ENCODE assay signal across 11 cellular contexts in genomic region chr9:136354592-136355085, GRCh38. TPM values are rescaled to one million over a fixed set of nuclear protein-coding genes. Genes with fewer than 3 reads are reported as not detected.
DNase-seq lines count a peak whose midpoint lies in the region; ATAC-seq and TF ChIP-seq lines count a peak whose summit lies in the region.
"Had no signal": no experiment of that assay in that cellular context is flagged by ENCODE, and none has a peak within 500 bp of the region (broad histone marks: within the 10 kb centered on the region; RNA-seq: fewer than 3 reads in every experiment).

No MANE protein-coding gene starts in this region.

- H3K27ac ChIP-seq in Panc1 (ENCODE audit: low read length) = peak overlapping the region; percentile 51; the same call in 1 of the 2 replicates
- peak overlapping the region; percentile 32 for H3K27ac ChIP-seq in fibroblast of lung (ENCODE audit: insufficient read depth, low read length)
- H3K27ac ChIP-seq in neuronal stem cell (replicated peaks; ENCODE audit: low read length) = no peak overlapping the region
- H3K27ac ChIP-seq in effector memory CD4-positive, alpha-beta T cell (ENCODE audit: insufficient read depth, low read length, poor library complexity, severe bottlenecking) = no peak overlapping the region
- no peak overlapping the region for H3K27ac ChIP-seq in A673 (ENCODE audit: low read depth, low read length, poor library complexity, severe bottlenecking)
- H3K27ac ChIP-seq: C4-2B had no signal

- no peak overlapping the region for H3K4me3 Mint-ChIP-seq in activated CD8-positive, alpha-beta T cell treated with anti-CD3 and anti-CD28 coated beads, Interleukin-2, amount 10 ng/mL, durations not matched to agents 7 days and 5 days
- H3K4me3 Mint-ChIP-seq: activated CD8-positive, alpha-beta T cell treated with anti-CD3 and anti-CD28 coated beads for 36 hours had no signal

- no peak overlapping the region for H3K27ac Mint-ChIP-seq in activated CD8-positive, alpha-beta T cell treated with anti-CD3 and anti-CD28 coated beads, Interleukin-2, amount 10 ng/mL, durations not matched to agents 7 days and 5 days
- H3K27ac Mint-ChIP-seq: activated CD8-positive, alpha-beta T cell treated with anti-CD3 and anti-CD28 coated beads for 36 hours had no signal

- H3K79me2 ChIP-seq in fibroblast of lung (ENCODE audit: control insufficient read depth, insufficient read depth, low read length) = no peaks in the 10 kb centered on the region

- H3K23ac ChIP-seq in neuronal stem cell (ENCODE audit: low read depth, low read length, poor library complexity) = peak overlapping the region; percentile 55

- H3K36me3 ChIP-seq in Panc1 (ENCODE audit: control insufficient read depth, insufficient read depth, low read length) (no peaks in the 10 kb centered on the region), fibroblast of lung (ENCODE audit: control insufficient read depth, insufficient read depth, low read length) (peaks cover 36% of the 10 kb centered on the region), neuronal stem cell (replicated peaks in 1 of 2; ENCODE audit: control insufficient read depth in 2 of 2, insufficient read depth in 2 of 2, low read length in 2 of 2) (peaks cover 7 to 29% of the 10 kb centered on the region in 2 donors), A673 (ENCODE audit: insufficient read depth, low read length, poor library complexity, severe bottlenecking) (no peaks in the 10 kb centered on the region)
- peaks cover under 1% of the 10 kb centered on the region for H3K36me3 ChIP-seq in effector memory CD4-positive, alpha-beta T cell (ENCODE audit: control insufficient read depth, insufficient read depth, low read length)

- no peak overlapping the region for H2BK120ac ChIP-seq in neuronal stem cell (ENCODE audit: low read depth, low read length)

- BruUV-seq in Panc1 (replicated peaks; lab: Mats Ljungman, UMichigan) (no TSS peak), A673 (replicated peaks; lab: Mats Ljungman, UMichigan) (no TSS peak)

- H3K9me3 Mint-ChIP-seq in activated CD8-positive, alpha-beta T cell treated with anti-CD3 and anti-CD28 coated beads, Interleukin-2, amount 10 ng/mL, durations not matched to agents 7 days and 5 days (ENCODE audit: insufficient read depth) = no peaks in the 10 kb centered on the region
- H3K9me3 Mint-ChIP-seq: activated CD8-positive, alpha-beta T cell treated with anti-CD3 and anti-CD28 coated beads for 36 hours had no signal

- DNase-seq in Daoy (ENCODE audit: low read depth) (peak; percentile 59), Panc1 (ENCODE audit: low read depth, low spot score) (no peak), fibroblast of lung (ENCODE audit: low read depth in 2 of 2) (peak; percentile 37 to 62), neuronal stem cell (ENCODE audit: low spot score) (no peak), A673 (ENCODE audit: low spot score) (no peak)
- no peak for DNase-seq in effector memory CD4-positive, alpha-beta T cell
- DNase-seq in activated CD8-positive, alpha-beta T cell treated with anti-CD3 and anti-CD28 coated beads, Interleukin-2, amount 10 ng/mL, durations not matched to agents 7 days and 5 days = no peak
- no peak for DNase-seq in activated naive CD4-positive, alpha-beta T cell treated with Interleukin-2 at 50 U/mL for 16 hours
- DNase-seq: activated CD8-positive, alpha-beta T cell treated with anti-CD3 and anti-CD28 coated beads for 36 hours; NCI-H446 had no signal

- WGBS in neuronal stem cell (ENCODE audit: extremely low coverage in 2 of 2, insufficient read length in 2 of 2, insufficient replicate concordance in 1 of 2), 2 donors = no CpG with 5 or more reads among the region's 17 CpGs

- H3K4ac ChIP-seq in neuronal stem cell (ENCODE audit: low read length) = no peak overlapping the region

- POLR2A ChIA-PET in Panc1 (lab: Charles Lee) (no interaction called here), A673 (lab: Charles Lee; ENCODE audit: low non-redundant PET) (no interaction called here)
- POLR2A ChIA-PET in activated CD8-positive, alpha-beta T cell treated with anti-CD3 and anti-CD28 coated beads, Interleukin-2, amount 10 ng/mL, durations not matched to agents 7 days and 5 days (lab: Charles Lee) = interaction anchor here (1.6 kb wide), 1 partner anchor 9 kb away, joined by 4 read pairs; the partner anchor contains the start of gene DNLZ

- H2AK5ac ChIP-seq in neuronal stem cell (ENCODE audit: low read depth, low read length) = no peak overlapping the region

- H2BK15ac ChIP-seq in neuronal stem cell (ENCODE audit: low read length) = no peak overlapping the region

- H3K4me1 ChIP-seq in Panc1 (ENCODE audit: control insufficient read depth, insufficient read depth, low read length) (peaks cover 19% of the 10 kb centered on the region), fibroblast of lung (ENCODE audit: control insufficient read depth, extremely low read depth, insufficient read depth, low read length) (peaks cover 4% of the 10 kb centered on the region), neuronal stem cell (ENCODE audit: control insufficient read depth in 2 of 2, insufficient read depth in 1 of 2, low read depth in 1 of 2, low read length in 2 of 2) (no peaks in the 10 kb centered on the region), A673 (ENCODE audit: insufficient read depth, low read length, poor library complexity, severe bottlenecking) (no peaks in the 10 kb centered on the region)
- H3K4me1 ChIP-seq in effector memory CD4-positive, alpha-beta T cell (ENCODE audit: control insufficient read depth, insufficient read depth, low read length, poor library complexity, severe bottlenecking) = no peaks in the 10 kb centered on the region

- peak overlapping the region; percentile 21 for H3K14ac ChIP-seq in neuronal stem cell (ENCODE audit: low read length)

- H3K36me3 Mint-ChIP-seq in activated CD8-positive, alpha-beta T cell treated with anti-CD3 and anti-CD28 coated beads, Interleukin-2, amount 10 ng/mL, durations not matched to agents 7 days and 5 days (ENCODE audit: low read depth) = no peaks in the 10 kb centered on the region

- H2BK5ac ChIP-seq in neuronal stem cell (ENCODE audit: low read length) = no peak overlapping the region

- intact Hi-C loops in Panc1 (cut with micrococcal nuclease; ENCODE audit: unreplicated experiment) = no loop called here
- intact Hi-C loops in A673 (cut with micrococcal nuclease; ENCODE audit: unreplicated experiment) = no loop called here

- CTCF ChIA-PET in Panc1 (lab: Charles Lee) (interaction anchor here (0.6 kb wide), 1 partner anchor 12 kb away, joined by 3 read pairs; no protein-coding TSS in a partner anchor), A673 (lab: Charles Lee) (no interaction called here)
- CTCF ChIA-PET in activated CD8-positive, alpha-beta T cell treated with anti-CD3 and anti-CD28 coated beads, Interleukin-2, amount 10 ng/mL, durations not matched to agents 7 days and 5 days (lab: Charles Lee) = no interaction called here

- H3K4me3 ChIP-seq in Panc1 (ENCODE audit: low read depth in 2 of 2, low read length in 2 of 2) (peak overlapping the region in 1 of 2 experiments; percentile 14; a peak in 1 of 4 replicates), fibroblast of lung (replicated peaks in 1 of 4; ENCODE audit: control extremely low read depth in 1 of 4, insufficient read depth in 1 of 4, low read depth in 3 of 4, low read length in 4 of 4) (no peak overlapping the region), neuronal stem cell (ENCODE audit: low read length in 2 of 2) (peak overlapping the region in 1 of 2 donors; percentile 10), A673 (ENCODE audit: low read depth, low read length, poor library complexity, severe bottlenecking) (no peak overlapping the region)
- no peak overlapping the region for H3K4me3 ChIP-seq in effector memory CD4-positive, alpha-beta T cell (ENCODE audit: insufficient read depth, low read depth, low read length, poor library complexity, severe bottlenecking)

- H3K9me3 ChIP-seq in Panc1 (ENCODE audit: control insufficient read depth, insufficient read depth, low read depth, low read length) (no peaks in the 10 kb centered on the region), fibroblast of lung (ENCODE audit: control insufficient read depth, insufficient read depth, low read depth, low read length) (no peaks in the 10 kb centered on the region), neuronal stem cell (replicated peaks in 1 of 2; ENCODE audit: control insufficient read depth in 2 of 2, insufficient read depth in 1 of 2, low read depth in 1 of 2, low read length in 2 of 2) (no peaks in the 10 kb centered on the region), A673 (ENCODE audit: low read depth, low read length, poor library complexity, severe bottlenecking) (no peaks in the 10 kb centered on the region)
- no peaks in the 10 kb centered on the region for H3K9me3 ChIP-seq in effector memory CD4-positive, alpha-beta T cell (ENCODE audit: control insufficient read depth, low read length)

- in situ Hi-C loops in Panc1 (cut with HindIII; ENCODE audit: low pct_unique_long_range_greater_than_20kb, low sequenced_read_pairs) = no loop called here

- TF ChIP-seq CTCF in Panc1 (IDR thresholded peaks at IDR 0.05) = no peak
- no peak for TF ChIP-seq CTCF in fibroblast of lung (conservative IDR thresholded peaks at IDR 0.05 in 1 of 2, IDR thresholded peaks at IDR 0.05 in 1 of 2; ENCODE audit: low read depth in 1 of 2, low read length in 2 of 2)
- TF ChIP-seq CTCF in A673 (conservative IDR thresholded peaks at IDR 0.05; ENCODE audit: low read depth, low read length) = no peak

- no peak overlapping the region for H3K4me2 ChIP-seq in fibroblast of lung (ENCODE audit: extremely low read depth, insufficient read depth, low read length)
- no peak overlapping the region for H3K4me2 ChIP-seq in neuronal stem cell (ENCODE audit: insufficient read depth, low read length, poor library complexity, severe bottlenecking)

- peak overlapping the region; percentile 28 for H3K18ac ChIP-seq in neuronal stem cell (ENCODE audit: low read length)

- peak overlapping the region; percentile 22 for H2BK12ac ChIP-seq in neuronal stem cell (ENCODE audit: low read length)

- no peak overlapping the region for H4K91ac ChIP-seq in neuronal stem cell (ENCODE audit: low read depth, low read length, poor library complexity)

- no peak overlapping the region for H2AFZ ChIP-seq in fibroblast of lung (ENCODE audit: low read length)
- H2AFZ ChIP-seq in neuronal stem cell (ENCODE audit: low read length) = no peak overlapping the region

- H4K8ac ChIP-seq in neuronal stem cell (ENCODE audit: low read depth, low read length) = no peak overlapping the region

- H3K27me3 ChIP-seq in Panc1 (ENCODE audit: control insufficient read depth, insufficient read depth, low read length) = no peaks in the 10 kb centered on the region
- H3K27me3 ChIP-seq in fibroblast of lung (ENCODE audit: control insufficient read depth, insufficient read depth, low read length) = no peaks in the 10 kb centered on the region
- H3K27me3 ChIP-seq in neuronal stem cell (ENCODE audit: control insufficient read depth in 3 of 3, insufficient read depth in 3 of 3, low read depth in 1 of 3, low read length in 3 of 3) = no peaks in the 10 kb centered on the region
- H3K27me3 ChIP-seq in effector memory CD4-positive, alpha-beta T cell (replicated peaks; ENCODE audit: control insufficient read depth, insufficient read depth, low read length, poor library complexity, severe bottlenecking) = no peaks in the 10 kb centered on the region
- H3K27me3 ChIP-seq in A673 (replicated peaks; ENCODE audit: insufficient read depth, low read depth, low read length, poor library complexity) = no peaks in the 10 kb centered on the region

- no peak overlapping the region for H3K9ac ChIP-seq in fibroblast of lung (ENCODE audit: insufficient read depth, low read length)
- H3K9ac ChIP-seq in neuronal stem cell (ENCODE audit: low read depth, low read length, poor library complexity) = no peak overlapping the region

- no peaks in the 10 kb centered on the region for H3K4me1 Mint-ChIP-seq in activated CD8-positive, alpha-beta T cell treated with anti-CD3 and anti-CD28 coated beads, Interleukin-2, amount 10 ng/mL, durations not matched to agents 7 days and 5 days (ENCODE audit: low read depth)

- peak; percentile 59 for ATAC-seq in Panc1
- no peak for ATAC-seq in activated CD8-positive, alpha-beta T cell treated with anti-CD3 and anti-CD28 coated beads, Interleukin-2, amount 10 ng/mL, durations not matched to agents 7 days and 5 days
- ATAC-seq: activated CD8-positive, alpha-beta T cell treated with anti-CD3 and anti-CD28 coated beads for 36 hours had no signal

- H4K20me1 ChIP-seq in fibroblast of lung (ENCODE audit: control insufficient read depth, extremely low read depth, insufficient read depth, low read length) = no peaks in the 10 kb centered on the region

- peaks cover 7% of the 10 kb centered on the region for H3K79me1 ChIP-seq in neuronal stem cell (ENCODE audit: low read depth, low read length)

- no peaks in the 10 kb centered on the region for H3K27me3 Mint-ChIP-seq in activated CD8-positive, alpha-beta T cell treated with anti-CD3 and anti-CD28 coated beads, Interleukin-2, amount 10 ng/mL, durations not matched to agents 7 days and 5 days (ENCODE audit: low read depth)
- H3K27me3 Mint-ChIP-seq: activated CD8-positive, alpha-beta T cell treated with anti-CD3 and anti-CD28 coated beads for 36 hours had no signal

RNA-seq across cellular contexts. Expression of gene DNLZ, which starts 8.9 kb away (rescaled TPM):
- total RNA-seq in Daoy (2014; rRNA removed; shearing (Covaris generic)) = 100 and 120 TPM in 2 replicates
- total RNA-seq in Panc1 (2021; ENCODE audit: unreplicated experiment) (26.5 TPM), fibroblast of lung (14.2 and 14.6 TPM in 2 replicates), A673 (2021) (32.7 and 37.3 TPM in 2 replicates)
- 37.5 TPM for polyA plus RNA-seq in Panc1 (2012; ENCODE audit: insufficient read length)
- 5.8 and 7.4 TPM in 2 replicates for polyA plus RNA-seq in fibroblast of lung
- polyA plus RNA-seq in fibroblast of lung (2012) = 19.1 and 21.3 TPM in 2 replicates
- 0.47 and 4.8 TPM in 2 replicates for polyA minus RNA-seq in fibroblast of lung (ENCODE audit: low replicate concordance)
- polyA plus RNA-seq in neuronal stem cell (2013, experiment 1 of 2) = 6.7 TPM
- 6.9 TPM for polyA plus RNA-seq in neuronal stem cell (2013, experiment 2 of 2)
- total RNA-seq in activated CD8-positive, alpha-beta T cell treated with anti-CD3 and anti-CD28 coated beads, Interleukin-2, amount 10 ng/mL, durations not matched to agents 7 days and 5 days = 10 to 100 TPM; 20.4 to 21.6 TPM

RNA-seq across cellular contexts. Expression of gene CARD9, which starts 18.8 kb away (rescaled TPM):
- 0.36 and 1.1 TPM in 2 replicates for total RNA-seq in Daoy (2014; rRNA removed; shearing (Covaris generic))
- total RNA-seq in Panc1 (2021; ENCODE audit: unreplicated experiment) (1.7 TPM), fibroblast of lung (1.0 and 3.3 TPM in 2 replicates), A673 (2021) (4.8 and 5.4 TPM in 2 replicates)
- polyA plus RNA-seq in Panc1 (2012; ENCODE audit: insufficient read length) = 1.1 TPM
- 0.16 and 0.69 TPM in 2 replicates for polyA plus RNA-seq in fibroblast of lung
- 0.75 and 1.6 TPM in 2 replicates for polyA plus RNA-seq in fibroblast of lung (2012)
- 0.11 and 1.1 TPM in 2 replicates for polyA minus RNA-seq in fibroblast of lung (ENCODE audit: low replicate concordance)
- polyA plus RNA-seq in neuronal stem cell (2013, experiment 1 of 2) = 0.14 TPM
- 0.17 TPM for polyA plus RNA-seq in neuronal stem cell (2013, experiment 2 of 2)
- total RNA-seq in activated CD8-positive, alpha-beta T cell treated with anti-CD3 and anti-CD28 coated beads, Interleukin-2, amount 10 ng/mL, durations not matched to agents 7 days and 5 days = 1 to 10 TPM; 1.3 to 1.4 TPM

RNA-seq across cellular contexts. Expression of gene GPSM1, which starts 27.3 kb away (rescaled TPM):
- total RNA-seq in Daoy (2014; rRNA removed; shearing (Covaris generic)) = 15.8 and 23.4 TPM in 2 replicates
- total RNA-seq in Panc1 (2021; ENCODE audit: unreplicated experiment) (14.2 TPM), fibroblast of lung (54.2 and 60.3 TPM in 2 replicates), A673 (2021) (36.4 and 48.5 TPM in 2 replicates)
- polyA plus RNA-seq in Panc1 (2012; ENCODE audit: insufficient read length) = 23.8 TPM
- 15.8 and 17.2 TPM in 2 replicates for polyA plus RNA-seq in fibroblast of lung
- polyA plus RNA-seq in fibroblast of lung (2012) = 42.7 and 50.3 TPM in 2 replicates
- polyA minus RNA-seq in fibroblast of lung (ENCODE audit: low replicate concordance) = 18.7 and 34.0 TPM in 2 replicates
- polyA plus RNA-seq in neuronal stem cell (2013, experiment 1 of 2) = 37.4 TPM
- 37.2 TPM for polyA plus RNA-seq in neuronal stem cell (2013, experiment 2 of 2)
- 1 to 10 TPM; 1.8 to 2.3 TPM for total RNA-seq in activated CD8-positive, alpha-beta T cell treated with anti-CD3 and anti-CD28 coated beads, Interleukin-2, amount 10 ng/mL, durations not matched to agents 7 days and 5 days

RNA-seq across cellular contexts. Expression of gene SNAPC4, which starts 45.3 kb away (rescaled TPM):
- 15.5 and 19.9 TPM in 2 replicates for total RNA-seq in Daoy (2014; rRNA removed; shearing (Covaris generic))
- total RNA-seq in Panc1 (2021; ENCODE audit: unreplicated experiment) (10.8 TPM), fibroblast of lung (3.8 and 4.9 TPM in 2 replicates), A673 (2021) (22.9 and 24.8 TPM in 2 replicates)
- 13.4 TPM for polyA plus RNA-seq in Panc1 (2012; ENCODE audit: insufficient read length)
- polyA plus RNA-seq in fibroblast of lung = 1.8 and 2.4 TPM in 2 replicates
- 4.3 and 4.9 TPM in 2 replicates for polyA plus RNA-seq in fibroblast of lung (2012)
- 2.6 and 3.1 TPM in 2 replicates for polyA minus RNA-seq in fibroblast of lung (ENCODE audit: low replicate concordance)
- 7.2 TPM for polyA plus RNA-seq in neuronal stem cell (2013, experiment 1 of 2)
- 7.1 TPM for polyA plus RNA-seq in neuronal stem cell (2013, experiment 2 of 2)
- total RNA-seq in activated CD8-positive, alpha-beta T cell treated with anti-CD3 and anti-CD28 coated beads, Interleukin-2, amount 10 ng/mL, durations not matched to agents 7 days and 5 days = 1 to 10 TPM; 9.5 to 9.6 TPM

RNA-seq across cellular contexts. Expression of gene CCDC187, which starts 50.7 kb away (rescaled TPM):
- total RNA-seq in Daoy (2014; rRNA removed; shearing (Covaris generic)) = not detected in 2 replicates
- total RNA-seq in Panc1 (2021; ENCODE audit: unreplicated experiment) = not detected
- not detected for polyA plus RNA-seq in Panc1 (2012; ENCODE audit: insufficient read length)
- total RNA-seq in fibroblast of lung = not detected in 2 replicates
- polyA plus RNA-seq in fibroblast of lung = under 0.01 TPM in 1 of 2 replicates, not detected in the other
- not detected in 2 replicates for polyA plus RNA-seq in fibroblast of lung (2012)
- not detected in 2 replicates for polyA minus RNA-seq in fibroblast of lung (ENCODE audit: low replicate concordance)
- 0.08 TPM for polyA plus RNA-seq in neuronal stem cell (2013, experiment 1 of 2)
- polyA plus RNA-seq in neuronal stem cell (2013, experiment 2 of 2) = 0.08 TPM
- not detected for total RNA-seq in activated CD8-positive, alpha-beta T cell treated with anti-CD3 and anti-CD28 coated beads, Interleukin-2, amount 10 ng/mL, durations not matched to agents 7 days and 5 days
- not detected in 2 replicates for total RNA-seq in A673 (2021)

Comparison
In these comparisons a context has a peak if more than half of its experiments do, and no peak if none do; other contexts are left out.
1. DNase-seq: peak in Daoy (single experiment) and fibroblast of lung (2 of 2); none in Panc1 (single experiment), neuronal stem cell (single experiment), effector memory CD4-positive, alpha-beta T cell (0 of 3), activated CD8-positive, alpha-beta T cell treated with anti-CD3 and anti-CD28 coated beads, Interleukin-2, amount 10 ng/mL, durations not matched to agents 7 days and 5 days (single experiment), activated naive CD4-positive, alpha-beta T cell treated with Interleukin-2 at 50 U/mL for 16 hours (single experiment) and A673 (single experiment).
2. H3K27ac ChIP-seq: peak in Panc1 (single experiment) and fibroblast of lung (single experiment); none in neuronal stem cell (single experiment), effector memory CD4-positive, alpha-beta T cell (single experiment) and A673 (single experiment).